ENCODE assay signal across 9 cellular contexts in the genomic region with DNA sequence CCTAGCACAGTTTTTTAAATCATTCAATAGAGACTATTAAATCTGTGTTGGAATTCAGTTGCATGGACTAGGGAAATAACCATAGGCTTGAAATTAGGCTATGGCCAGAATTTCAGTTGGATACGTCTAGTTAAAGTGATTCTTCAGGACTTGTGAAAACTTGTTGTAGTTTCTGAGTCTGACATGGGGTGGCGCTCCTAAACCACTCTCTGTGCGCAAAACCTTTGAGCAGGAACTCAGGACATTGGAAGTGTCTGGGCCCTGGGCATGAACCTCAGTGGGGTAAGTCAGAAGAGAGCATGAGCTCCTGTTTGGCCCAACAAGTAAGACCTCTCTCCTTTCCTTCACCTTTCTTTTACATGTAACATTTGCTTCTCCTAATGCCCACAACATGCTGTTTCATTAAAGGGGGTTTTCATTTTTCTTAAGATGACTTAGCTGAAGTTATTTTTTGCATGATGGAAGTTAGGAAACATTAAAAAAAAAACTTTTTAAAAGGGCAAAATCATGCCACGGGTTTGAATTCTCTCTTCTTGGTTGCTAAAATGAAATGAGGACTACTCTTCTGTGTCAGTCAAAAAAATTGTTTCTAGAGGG. TPM values are rescaled to one million over a fixed set of nuclear protein-coding genes. Genes with fewer than 3 reads are reported as not detected.
DNase-seq lines count a peak whose midpoint lies in the region; ATAC-seq and TF ChIP-seq lines count a peak whose summit lies in the region.
"Had no signal": no experiment of that assay in that cellular context is flagged by ENCODE, and none has a peak within 500 bp of the region (broad histone marks: within the 10 kb centered on the region; RNA-seq: fewer than 3 reads in every experiment).

No MANE protein-coding gene starts in this region.

- DNase-seq in CD1c-positive myeloid dendritic cell (ENCODE audit: extremely low spot score) (peak; percentile 72), GM23338 (ENCODE audit: low spot score) (peak; percentile 85), NCI-H345 treated with DMSO at 0.1 percent for 48 hours (lab: John Stamatoyannopoulos, UW; ENCODE audit: unreplicated experiment) (peak; percentile 26), amniotic epithelial cell (ENCODE audit: low read depth) (peak; percentile 74), hepatocyte (ENCODE audit: low spot score) (peak; percentile 73), spleen (no peak)
- DNase-seq in activated naive CD4-positive, alpha-beta T cell treated with Interleukin-2 at 50 U/mL for 16 hours: no peak

- H3K36me3 ChIP-seq in GM23338 (ENCODE audit: insufficient read depth) (no peaks in the 10 kb centered on the region), hepatocyte (replicated peaks; ENCODE audit: insufficient read depth, low read depth) (no peaks in the 10 kb centered on the region), spleen (no peaks in the 10 kb centered on the region)

- no peaks in the 10 kb centered on the region for H3K27me3 ChIP-seq in GM23338 (ENCODE audit: insufficient read depth)
- H3K27me3 ChIP-seq in hepatocyte: no peaks in the 10 kb centered on the region
- H3K27me3 ChIP-seq in spleen (replicated peaks in 1 of 7): peaks cover 0 to 39% (median 0%) of the 10 kb centered on the region in 7 donors

- no peaks in the 10 kb centered on the region for H3F3A ChIP-seq in GM23338 (replicated peaks; ENCODE audit: low read depth)

- no peak overlapping the region for H3K27ac Mint-ChIP-seq in GM23338

- H3K9me3 Mint-ChIP-seq in GM23338: peaks cover 1% of the 10 kb centered on the region; the same call in 1 of the 3 replicates

- H3K4me1 Mint-ChIP-seq in GM23338: peaks cover 10% of the 10 kb centered on the region; the same call in 2 of the 3 replicates

- no peak overlapping the region for H3K4me2 ChIP-seq in GM23338
- no peak overlapping the region for H3K4me2 ChIP-seq in hepatocyte

- no peaks in the 10 kb centered on the region for H3K9me3 ChIP-seq in hepatocyte (ENCODE audit: low read depth)
- H3K9me3 ChIP-seq in spleen: no peaks in the 10 kb centered on the region

- TF ChIP-seq POLR2A in spleen (IDR thresholded peaks at IDR 0.05): no peak

- no peaks in the 10 kb centered on the region for H4K20me1 ChIP-seq in GM23338 (replicated peaks; ENCODE audit: insufficient read depth)
- no peaks in the 10 kb centered on the region for H4K20me1 ChIP-seq in hepatocyte (ENCODE audit: insufficient read depth, poor library complexity, severe bottlenecking)

- H3K4me1 ChIP-seq in GM23338 (ENCODE audit: insufficient read depth) (peaks cover 12% of the 10 kb centered on the region; the same call in 1 of the 2 replicates), hepatocyte (ENCODE audit: insufficient read depth) (peaks cover 7% of the 10 kb centered on the region), spleen (no peaks in the 10 kb centered on the region)

- intact Hi-C loops in spleen (cut with DNase I; ENCODE audit: low total_unique reads): no loop called here

- peaks cover 1% of the 10 kb centered on the region; the same call in 2 of the 3 replicates for H3K36me3 Mint-ChIP-seq in GM23338 (ENCODE audit: low read depth)

- H2AFZ ChIP-seq in GM23338 (no peak overlapping the region), hepatocyte (no peak overlapping the region)

- H3K4me3 ChIP-seq in GM23338: no peak overlapping the region
- H3K4me3 ChIP-seq in hepatocyte: no peak overlapping the region
- no peak overlapping the region for H3K4me3 ChIP-seq in spleen
- H3K4me3 ChIP-seq: skin epidermis had no signal

- peaks cover 1% of the 10 kb centered on the region for H3K27me3 Mint-ChIP-seq in GM23338 (ENCODE audit: insufficient read depth, low read depth, poor library complexity)

- TF ChIP-seq CTCF in GM23338 (conservative IDR thresholded peaks at IDR 0.05; ENCODE audit: low read depth in 2 of 2) (peak; percentile 84 to 97), hepatocyte (IDR thresholded peaks at IDR 0.05; ENCODE audit: poor library complexity) (peak; percentile 74), spleen (IDR thresholded peaks at IDR 0.05 in 8 of 11, conservative IDR thresholded peaks at IDR 0.05 in 3 of 11) (peak in 8 of 11 experiments; percentile 22 to 52 (median 41))

- H3K27ac ChIP-seq in GM23338 (ENCODE audit: low read depth) (no peak overlapping the region), hepatocyte (no peak overlapping the region), spleen (no peak overlapping the region)
- H3K27ac ChIP-seq: skin epidermis had no signal

- no peak overlapping the region for H3K4me3 Mint-ChIP-seq in GM23338

- H3K9me2 ChIP-seq in GM23338 (ENCODE audit: insufficient read depth) (no peaks in the 10 kb centered on the region), hepatocyte (replicated peaks; ENCODE audit: insufficient read depth) (no peaks in the 10 kb centered on the region)

- H3K79me2 ChIP-seq in GM23338 (replicated peaks; ENCODE audit: insufficient read depth) (no peaks in the 10 kb centered on the region), hepatocyte (no peaks in the 10 kb centered on the region)

- WGBS in hepatocyte (ENCODE audit: low lambda C conversion rate, missing lambda C conversion rate): 39% methylated on average over 4 of the region's 4 CpGs
- WGBS in spleen, 5 donors: 14 to 38% (median 34%) methylated on average over 4 of the region's 4 CpGs

- peak; percentile 97 for ATAC-seq in GM23338
- ATAC-seq in GM18870 (IDR thresholded peaks at IDR 0.05; ENCODE audit: unreplicated experiment): no peak

TF ChIP-seq in GM23338, 12 proteins besides CTCF, POLR2A, EP300 and RAD21 (continues in another document):
- TF ChIP-seq, protein P1, sequence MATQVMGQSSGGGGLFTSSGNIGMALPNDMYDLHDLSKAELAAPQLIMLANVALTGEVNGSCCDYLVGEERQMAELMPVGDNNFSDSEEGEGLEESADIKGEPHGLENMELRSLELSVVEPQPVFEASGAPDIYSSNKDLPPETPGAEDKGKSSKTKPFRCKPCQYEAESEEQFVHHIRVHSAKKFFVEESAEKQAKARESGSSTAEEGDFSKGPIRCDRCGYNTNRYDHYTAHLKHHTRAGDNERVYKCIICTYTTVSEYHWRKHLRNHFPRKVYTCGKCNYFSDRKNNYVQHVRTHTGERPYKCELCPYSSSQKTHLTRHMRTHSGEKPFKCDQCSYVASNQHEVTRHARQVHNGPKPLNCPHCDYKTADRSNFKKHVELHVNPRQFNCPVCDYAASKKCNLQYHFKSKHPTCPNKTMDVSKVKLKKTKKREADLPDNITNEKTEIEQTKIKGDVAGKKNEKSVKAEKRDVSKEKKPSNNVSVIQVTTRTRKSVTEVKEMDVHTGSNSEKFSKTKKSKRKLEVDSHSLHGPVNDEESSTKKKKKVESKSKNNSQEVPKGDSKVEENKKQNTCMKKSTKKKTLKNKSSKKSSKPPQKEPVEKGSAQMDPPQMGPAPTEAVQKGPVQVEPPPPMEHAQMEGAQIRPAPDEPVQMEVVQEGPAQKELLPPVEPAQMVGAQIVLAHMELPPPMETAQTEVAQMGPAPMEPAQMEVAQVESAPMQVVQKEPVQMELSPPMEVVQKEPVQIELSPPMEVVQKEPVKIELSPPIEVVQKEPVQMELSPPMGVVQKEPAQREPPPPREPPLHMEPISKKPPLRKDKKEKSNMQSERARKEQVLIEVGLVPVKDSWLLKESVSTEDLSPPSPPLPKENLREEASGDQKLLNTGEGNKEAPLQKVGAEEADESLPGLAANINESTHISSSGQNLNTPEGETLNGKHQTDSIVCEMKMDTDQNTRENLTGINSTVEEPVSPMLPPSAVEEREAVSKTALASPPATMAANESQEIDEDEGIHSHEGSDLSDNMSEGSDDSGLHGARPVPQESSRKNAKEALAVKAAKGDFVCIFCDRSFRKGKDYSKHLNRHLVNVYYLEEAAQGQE (IDR thresholded peaks at IDR 0.05; ENCODE audit: unreplicated experiment): no peak
- TF ChIP-seq EZH2phosphoT487 (IDR thresholded peaks at IDR 0.05; ENCODE audit: unreplicated experiment) (no peak), ZNF331 (CRISPR knock-in tag; IDR thresholded peaks at IDR 0.05; ENCODE audit: low read depth) (no peak), NANOG (IDR thresholded peaks at IDR 0.05; ENCODE audit: borderline replicate concordance) (no peak), STAT1 (IDR thresholded peaks at IDR 0.05; ENCODE audit: unreplicated experiment) (no peak), ZNF114 (CRISPR knock-in tag; IDR thresholded peaks at IDR 0.05) (no peak), JUNB (IDR thresholded peaks at IDR 0.05; ENCODE audit: unreplicated experiment) (no peak)

RNA-seq across cellular contexts. Expression of a gene that starts 17.1 kb away (rescaled TPM):
- total RNA-seq in GM23338 (2014; rRNA removed; shearing (Covaris generic)): not detected in 2 replicates
- not detected in 2 replicates for polyA plus RNA-seq in GM23338 (2016; fragmentation: Nextera tagmentation; extraction: Ambion mirVana)
- not detected in 2 replicates for total RNA-seq in hepatocyte
- polyA plus RNA-seq in hepatocyte: not detected in 2 replicates
- not detected for total RNA-seq in spleen
- polyA plus RNA-seq in spleen: not detected

Comparison
In these comparisons a context has a peak if more than half of its experiments do, and no peak if none do; other contexts are left out.
1. DNase-seq: peak in CD1c-positive myeloid dendritic cell (single experiment), GM23338 (single experiment), NCI-H345 treated with DMSO at 0.1 percent for 48 hours (single experiment), amniotic epithelial cell (single experiment) and hepatocyte (single experiment); none in spleen (single experiment) and activated naive CD4-positive, alpha-beta T cell treated with Interleukin-2 at 50 U/mL for 16 hours (single experiment).
2. Peak in every context shown above with its lines, with median percentiles within 50 percentile points of each other: CTCF ChIP-seq.